9 cellular contexts compared by ENCODE assay signal in genomic region chr3:39180546-39181346, GRCh38. TPM values are rescaled to one million over a fixed set of nuclear protein-coding genes. Genes with fewer than 3 reads are reported as not detected.
DNase-seq lines count a peak whose midpoint lies in the region; ATAC-seq and TF ChIP-seq lines count a peak whose summit lies in the region.
"Had no signal": no experiment of that assay in that cellular context is flagged by ENCODE, and none has a peak within 500 bp of the region (broad histone marks: within the 10 kb centered on the region; RNA-seq: fewer than 3 reads in every experiment).

No MANE protein-coding gene starts in this region.

- peak overlapping the region; percentile 66 for H3K4me3 ChIP-seq in Karpas-422 (ENCODE audit: low read length)

- H3K4me1 ChIP-seq in Karpas-422 (ENCODE audit: low read length): peaks cover 31% of the 10 kb centered on the region

- no peaks in the 10 kb centered on the region for H3K79me2 ChIP-seq in Karpas-422 (ENCODE audit: low read length)

- H3K9me2 ChIP-seq in Karpas-422 (replicated peaks; ENCODE audit: insufficient read depth, low read length): no peaks in the 10 kb centered on the region

- no peaks in the 10 kb centered on the region for H3K36me3 ChIP-seq in Karpas-422 (ENCODE audit: insufficient read depth, low read length)

- 0 out of 2 replicates have a peak, but pooled peaks cover 4% of the 10 kb centered on the region for H4K20me1 ChIP-seq in Karpas-422 (ENCODE audit: insufficient read depth, low read depth, low read length)

- H3K27me3 Mint-ChIP-seq in nephron progenitor cell (ENCODE audit: low read depth, poor library complexity): peaks cover 11% of the 10 kb centered on the region

- peak overlapping the region; percentile 39; the same call in 1 of the 2 replicates for H2AFZ ChIP-seq in Karpas-422 (ENCODE audit: low read length)

- H3K4me3 Mint-ChIP-seq in nephron progenitor cell: peak overlapping the region; percentile 91

- TF ChIP-seq CTCF in nephron progenitor cell (IDR thresholded peaks at IDR 0.05): no peak

- H3K9me3 ChIP-seq in Karpas-422 (ENCODE audit: low read length): no peaks in the 10 kb centered on the region

- no peak overlapping the region for H3K27ac ChIP-seq in Karpas-422 (ENCODE audit: low read length)

- peak; percentile 86 for ATAC-seq in GM21786 (IDR thresholded peaks at IDR 0.05; ENCODE audit: unreplicated experiment)
- ATAC-seq in stimulated activated naive CD8-positive, alpha-beta T cell treated with anti-CD3 and anti-CD28 coated beads, Interleukin-15, Interleukin-2, amounts not matched to agents 100 U/mL and 50 U/mL, for 24 hours: peak; percentile 82

- peak overlapping the region; percentile 66 for H3K27ac Mint-ChIP-seq in nephron progenitor cell

- no peaks in the 10 kb centered on the region for H3K9me3 Mint-ChIP-seq in nephron progenitor cell

- H3K36me3 Mint-ChIP-seq in nephron progenitor cell (ENCODE audit: low read depth): no peaks in the 10 kb centered on the region

- H3K27me3 ChIP-seq in Karpas-422 (ENCODE audit: low read length): no peaks in the 10 kb centered on the region

- peak overlapping the region; percentile 58 for H3K9ac ChIP-seq in Karpas-422 (ENCODE audit: low read length)

- peak; percentile 74 for DNase-seq in DMS153 (lab: John Stamatoyannopoulos, UW)
- DNase-seq in Karpas-422: peak; percentile 94
- DNase-seq in RPMI8226: peak; percentile 98
- DNase-seq in activated T-helper 9 cell treated with anti-CD3 and anti-CD28 coated beads, Interleukin-2, amount 50 U/mL, for 16 hours (ENCODE audit: low read depth): peak; percentile 84
- DNase-seq in fibroblast of the conjunctiva (ENCODE audit: low read depth): peak; percentile 78
- DNase-seq in nephron progenitor cell: peak; percentile 92
- DNase-seq in stimulated activated naive CD8-positive, alpha-beta T cell treated with anti-CD3 and anti-CD28 coated beads, Interleukin-15, Interleukin-2, amounts not matched to agents 100 U/mL and 50 U/mL, for 24 hours: peak; percentile 91

- peaks cover 69% of the 10 kb centered on the region for H3K4me1 Mint-ChIP-seq in nephron progenitor cell

- peak overlapping the region; percentile 81 for H3K4me2 ChIP-seq in Karpas-422 (ENCODE audit: low read depth, low read length, poor library complexity, severe bottlenecking)

RNA-seq across cellular contexts. Expression of gene XIRP1, which starts 11.6 kb away (rescaled TPM):
- not detected in 2 replicates for total RNA-seq in Karpas-422 (2014; rRNA removed; shearing (Covaris generic); ENCODE audit: low replicate concordance)
- total RNA-seq: subcutaneous adipose tissue had no signal

RNA-seq across cellular contexts. Expression of gene CSRNP1, which starts 27.4 kb away (rescaled TPM):
- total RNA-seq in Karpas-422 (2014; rRNA removed; shearing (Covaris generic); ENCODE audit: low replicate concordance): 10.3 and 11.1 TPM in 2 replicates
